ENCODE assay signal across 18 cellular contexts in genomic region chr9:27400334-27400875, GRCh38.
"Had no signal": no experiment of that assay in that cellular context is flagged by ENCODE, and none has a peak within 500 bp of the region (broad histone marks: within the 10 kb centered on the region; RNA-seq: fewer than 3 reads in every experiment).

No MANE protein-coding gene starts in this region.

- FAIRE-seq: endothelial cell of umbilical vein had no signal

- H3K27ac ChIP-seq: left ventricle myocardium inferior, ovary, spleen, WERI-Rb-1 had no signal

- H3K4me1 Mint-ChIP-seq: naive thymus-derived CD4-positive, alpha-beta T cell had no signal

- H3K4me3 Mint-ChIP-seq: activated naive CD8-positive, alpha-beta T cell; memory B cell; naive thymus-derived CD4-positive, alpha-beta T cell had no signal

- H3K27ac Mint-ChIP-seq: activated naive CD8-positive, alpha-beta T cell; memory B cell had no signal

- H3K4me3 ChIP-seq: left ventricle myocardium inferior, ovary, spleen had no signal

- H3K9me3 Mint-ChIP-seq: memory B cell had no signal

- H3K36me3 ChIP-seq: left ventricle myocardium inferior, ovary, spleen, WERI-Rb-1 had no signal

- H3K27me3 Mint-ChIP-seq: activated naive CD8-positive, alpha-beta T cell; memory B cell had no signal

- ATAC-seq: naive thymus-derived CD4-positive, alpha-beta T cell; sciatic nerve had no signal

- DNase-seq: activated CD4-positive, alpha-beta T cell treated with anti-CD3 and anti-CD28 coated beads for 1 hour; activated gamma-delta T cell; amniotic stem cell; dermis blood vessel endothelial cell; effector memory CD4-positive, alpha-beta T cell; hippocampal formation; islet precursor cell; left ventricle myocardium inferior; naive thymus-derived CD4-positive, alpha-beta T cell; ovary; spleen; stimulated activated naive CD4-positive, alpha-beta T cell; SW 1271; WERI-Rb-1 had no signal

- H3K9me3 ChIP-seq: ovary, spleen had no signal

- H3K27me3 ChIP-seq: ovary, spleen had no signal
